ENCODE assay signal across 13 cellular contexts in genomic region chr2:237393523-237393922, GRCh38. TPM values are rescaled to one million over a fixed set of nuclear protein-coding genes. Genes with fewer than 3 reads are reported as not detected.
"Had no signal": no experiment of that assay in that cellular context is flagged by ENCODE, and none has a peak within 500 bp of the region (broad histone marks: within the 10 kb centered on the region; RNA-seq: fewer than 3 reads in every experiment).

No MANE protein-coding gene starts in this region.

- DNase-seq: activated CD4-positive, alpha-beta T cell treated with anti-CD3 and anti-CD28 coated beads, Interleukin-2, amount 50 U/mL, for 48 hours; activated naive CD8-positive, alpha-beta T cell treated with anti-CD3 and anti-CD28 coated beads, Interleukin-2, amount 10 ng/mL, durations not matched to agents 7 days and 5 days; amygdala; central memory CD4-positive, alpha-beta T cell; endodermal cell; gastrocnemius medialis; head of caudate nucleus; retina; stimulated activated naive CD8-positive, alpha-beta T cell treated with anti-CD3 and anti-CD28 coated beads, Interleukin-15, Interleukin-2, amounts not matched to agents 100 U/mL and 50 U/mL, for 24 hours; T-helper 2 cell had no signal

- H3K36me3 ChIP-seq: gastrocnemius medialis, tibial nerve had no signal

- H3K4me1 ChIP-seq: gastrocnemius medialis had no signal

- ATAC-seq: gastrocnemius medialis; stimulated activated naive CD8-positive, alpha-beta T cell treated with anti-CD3 and anti-CD28 coated beads, Interleukin-15, Interleukin-2, amounts not matched to agents 100 U/mL and 50 U/mL, for 24 hours had no signal

- H3K27me3 ChIP-seq: gastrocnemius medialis had no signal

- H3K27ac ChIP-seq: gastrocnemius medialis, tibial nerve had no signal

- H3K9me3 ChIP-seq: gastrocnemius medialis, tibial nerve had no signal

- H3K4me3 ChIP-seq: gastrocnemius medialis, lung, tibial nerve had no signal

RNA-seq across cellular contexts. Expression of gene COL6A3, which starts 20.4 kb away (rescaled TPM):
- polyA plus RNA-seq: keratinocyte had no signal
